ENCODE assay signal across 10 cellular contexts in genomic region chr4:88610771-88611170, GRCh38. TPM values are rescaled to one million over a fixed set of nuclear protein-coding genes. Genes with fewer than 3 reads are reported as not detected.
DNase-seq lines count a peak whose midpoint lies in the region; ATAC-seq, FAIRE-seq and TF ChIP-seq lines count a peak whose summit lies in the region.
"Had no signal": no experiment of that assay in that cellular context is flagged by ENCODE, and none has a peak within 500 bp of the region (broad histone marks: within the 10 kb centered on the region; RNA-seq: fewer than 3 reads in every experiment).

No MANE protein-coding gene starts in this region.

- intact Hi-C loops in activated CD8-positive, alpha-beta T cell treated with anti-CD3 and anti-CD28 coated beads for 36 hours (cut with micrococcal nuclease): no loop called here

- no peak for TF ChIP-seq CTCF in activated CD8-positive, alpha-beta T cell treated with anti-CD3 and anti-CD28 coated beads for 36 hours (IDR thresholded peaks at IDR 0.05)
- TF ChIP-seq CTCF in tibial nerve (IDR thresholded peaks at IDR 0.05) (no peak), D721Med (IDR thresholded peaks at IDR 0.05; ENCODE audit: insufficient read depth, missing control alignments) (no peak)

- H3K9me3 ChIP-seq in esophagus (ENCODE audit: control insufficient read depth in 2 of 2, insufficient read depth in 1 of 2, low read depth in 1 of 2, low read length in 1 of 2) (no peaks in the 10 kb centered on the region), muscle layer of colon (ENCODE audit: low read length) (no peaks in the 10 kb centered on the region), tibial nerve (no peaks in the 10 kb centered on the region)

- H3K4me1 ChIP-seq in esophagus (ENCODE audit: control insufficient read depth in 2 of 2, insufficient read depth in 2 of 2, low read length in 1 of 2) (peaks cover 0 to 10% of the 10 kb centered on the region in 2 donors), muscle layer of colon (ENCODE audit: insufficient read depth, low read length) (peaks cover 35% of the 10 kb centered on the region), tibial nerve (peaks cover 2 to 67% (median 38%) of the 10 kb centered on the region in 4 donors)

- H3K4me3 ChIP-seq in esophagus (ENCODE audit: low read depth in 1 of 2, low read length in 2 of 2): no peak overlapping the region
- no peak overlapping the region for H3K4me3 ChIP-seq in muscle layer of colon (ENCODE audit: low read depth in 1 of 2, low read length in 2 of 2)
- H3K4me3 ChIP-seq in tibial nerve: no peak overlapping the region
- H3K4me3 ChIP-seq: BLaER1 had no signal

- no peak overlapping the region for H3K4me3 Mint-ChIP-seq in activated CD8-positive, alpha-beta T cell treated with anti-CD3 and anti-CD28 coated beads for 36 hours
- H3K4me3 Mint-ChIP-seq in activated CD8-positive, alpha-beta T cell treated with anti-CD3 and anti-CD28 coated beads, Interleukin-2, amount 10 ng/mL, durations not matched to agents 7 days and 5 days: no peak overlapping the region

- TF ChIP-seq POLR2A in tibial nerve (IDR thresholded peaks at IDR 0.05): no peak

- no peaks in the 10 kb centered on the region for H3K27me3 ChIP-seq in esophagus (ENCODE audit: control insufficient read depth in 1 of 2, insufficient read depth in 2 of 2, low read length in 2 of 2)
- no peaks in the 10 kb centered on the region for H3K27me3 ChIP-seq in muscle layer of colon (ENCODE audit: control insufficient read depth in 1 of 2, insufficient read depth in 2 of 2, low read length in 2 of 2)
- H3K27me3 ChIP-seq in tibial nerve: no peaks in the 10 kb centered on the region
- H3K27me3 ChIP-seq: BLaER1 had no signal

- H3K27ac Mint-ChIP-seq in activated CD8-positive, alpha-beta T cell treated with anti-CD3 and anti-CD28 coated beads for 36 hours: peak overlapping the region; percentile 92
- no peak overlapping the region for H3K27ac Mint-ChIP-seq in activated CD8-positive, alpha-beta T cell treated with anti-CD3 and anti-CD28 coated beads, Interleukin-2, amount 10 ng/mL, durations not matched to agents 7 days and 5 days

- H3K27me3 Mint-ChIP-seq in activated CD8-positive, alpha-beta T cell treated with anti-CD3 and anti-CD28 coated beads for 36 hours: no peaks in the 10 kb centered on the region
- H3K27me3 Mint-ChIP-seq in activated CD8-positive, alpha-beta T cell treated with anti-CD3 and anti-CD28 coated beads, Interleukin-2, amount 10 ng/mL, durations not matched to agents 7 days and 5 days (ENCODE audit: low read depth): no peaks in the 10 kb centered on the region

- peaks cover 73% of the 10 kb centered on the region for H3K4me1 Mint-ChIP-seq in activated CD8-positive, alpha-beta T cell treated with anti-CD3 and anti-CD28 coated beads for 36 hours (ENCODE audit: low read depth)
- H3K4me1 Mint-ChIP-seq in activated CD8-positive, alpha-beta T cell treated with anti-CD3 and anti-CD28 coated beads, Interleukin-2, amount 10 ng/mL, durations not matched to agents 7 days and 5 days (ENCODE audit: low read depth): peaks cover 68% of the 10 kb centered on the region

- ATAC-seq in activated CD8-positive, alpha-beta T cell treated with anti-CD3 and anti-CD28 coated beads for 36 hours: no peak
- no peak for ATAC-seq in activated CD8-positive, alpha-beta T cell treated with anti-CD3 and anti-CD28 coated beads, Interleukin-2, amount 10 ng/mL, durations not matched to agents 7 days and 5 days
- ATAC-seq in GM19452 (IDR thresholded peaks at IDR 0.05; ENCODE audit: unreplicated experiment): no peak

- peaks cover 15% of the 10 kb centered on the region for H3K9me3 Mint-ChIP-seq in activated CD8-positive, alpha-beta T cell treated with anti-CD3 and anti-CD28 coated beads for 36 hours
- peaks cover 6% of the 10 kb centered on the region for H3K9me3 Mint-ChIP-seq in activated CD8-positive, alpha-beta T cell treated with anti-CD3 and anti-CD28 coated beads, Interleukin-2, amount 10 ng/mL, durations not matched to agents 7 days and 5 days (ENCODE audit: insufficient read depth)

- peaks cover 74% of the 10 kb centered on the region for H3K36me3 Mint-ChIP-seq in activated CD8-positive, alpha-beta T cell treated with anti-CD3 and anti-CD28 coated beads for 36 hours (ENCODE audit: low read depth)
- peaks cover 54% of the 10 kb centered on the region for H3K36me3 Mint-ChIP-seq in activated CD8-positive, alpha-beta T cell treated with anti-CD3 and anti-CD28 coated beads, Interleukin-2, amount 10 ng/mL, durations not matched to agents 7 days and 5 days (ENCODE audit: low read depth)

- H3K27ac ChIP-seq in esophagus (ENCODE audit: low read depth in 2 of 2, low read length in 1 of 2) (peak overlapping the region; percentile 84 to 93), muscle layer of colon (ENCODE audit: low read depth, low read length) (peak overlapping the region; percentile 24), tibial nerve (peak overlapping the region; percentile 28 to 84 (median 65))
- H3K27ac ChIP-seq: BLaER1 had no signal

- no peak overlapping the region for H3K9ac ChIP-seq in muscle layer of colon (ENCODE audit: low read length)
- H3K9ac ChIP-seq: BLaER1 had no signal

- peak in 1 of 2 donors; percentile 12 for TF ChIP-seq EP300 in tibial nerve (IDR thresholded peaks at IDR 0.05)

- no peak for DNase-seq in activated CD8-positive, alpha-beta T cell treated with anti-CD3 and anti-CD28 coated beads for 36 hours
- DNase-seq in activated CD8-positive, alpha-beta T cell treated with anti-CD3 and anti-CD28 coated beads, Interleukin-2, amount 10 ng/mL, durations not matched to agents 7 days and 5 days: no peak
- DNase-seq in tibial nerve (ENCODE audit: low spot score in 2 of 2): no peak
- no peak for DNase-seq in D721Med (ENCODE audit: insufficient read length, low spot score)
- no peak for DNase-seq in DMS79 treated with DMSO at 0.1 percent for 48 hours (lab: John Stamatoyannopoulos, UW)
- DNase-seq: NK-92 treated with Interleukin-12 subunit alpha and Interleukin-12 subunit beta, amount 100 ng/mL, for 24 hours had no signal

- CTCF ChIA-PET in activated CD8-positive, alpha-beta T cell treated with anti-CD3 and anti-CD28 coated beads for 36 hours (lab: Charles Lee): interaction anchor here (1.0 to 5.0 kb wide), 3 partner anchors 11 to 79 kb away, joined by 4 to 24 read pairs (median 4); partner anchors contain the start of gene HERC3
- CTCF ChIA-PET in activated CD8-positive, alpha-beta T cell treated with anti-CD3 and anti-CD28 coated beads, Interleukin-2, amount 10 ng/mL, durations not matched to agents 7 days and 5 days (lab: Charles Lee): interaction anchor here (0.8 to 3.6 kb wide), 3 partner anchors 11 to 46 kb away, joined by 3 to 25 read pairs (median 3); partner anchors contain the start of gene HERC3

- 31 to 59% methylated on average over 5 of the region's 5 CpGs for WGBS in esophagus, 2 donors
- 26 to 31% methylated on average over 5 of the region's 5 CpGs for WGBS in tibial nerve, 2 donors

- FAIRE-seq in D721Med (lab: Jason Lieb, UNC): no peak

- peaks cover 0 to 6% of the 10 kb centered on the region in 2 donors for H3K36me3 ChIP-seq in esophagus (ENCODE audit: control insufficient read depth in 2 of 2, insufficient read depth in 2 of 2, low read length in 1 of 2)
- peaks cover 13% of the 10 kb centered on the region for H3K36me3 ChIP-seq in muscle layer of colon (ENCODE audit: insufficient read depth, low read length)
- H3K36me3 ChIP-seq in tibial nerve: peaks cover 0 to 35% (median 3%) of the 10 kb centered on the region in 3 donors

- POLR2A ChIA-PET in activated CD8-positive, alpha-beta T cell treated with anti-CD3 and anti-CD28 coated beads for 36 hours (lab: Charles Lee): interaction anchor here (1.0 to 4.5 kb wide), 4 partner anchors 11 to 37 kb away, joined by 3 to 23 read pairs (median 7); partner anchors contain the start of gene HERC3
- POLR2A ChIA-PET in activated CD8-positive, alpha-beta T cell treated with anti-CD3 and anti-CD28 coated beads, Interleukin-2, amount 10 ng/mL, durations not matched to agents 7 days and 5 days (lab: Charles Lee): interaction anchor here (0.6 to 1.4 kb wide), 3 partner anchors 11 to 60 kb away, joined by 3 to 5 read pairs (median 3); no protein-coding TSS in a partner anchor

RNA-seq across cellular contexts. Expression of gene HERC3, which starts 18.5 kb away (rescaled TPM):
- total RNA-seq in activated CD8-positive, alpha-beta T cell treated with anti-CD3 and anti-CD28 coated beads for 36 hours: 10 to 100 TPM; 59.7 to 66.4 TPM
- 10 to 100 TPM; 22.7 to 26.1 TPM for total RNA-seq in activated CD8-positive, alpha-beta T cell treated with anti-CD3 and anti-CD28 coated beads, Interleukin-2, amount 10 ng/mL, durations not matched to agents 7 days and 5 days
- polyA plus RNA-seq in esophagus: 1 to 10 TPM; 7.5 to 9.9 TPM
- total RNA-seq in tibial nerve: 10 to 100 TPM; 30.0 to 61.0 (median 42.0) TPM

Comparison
In these comparisons a context has a peak if more than half of its experiments do, and no peak if none do; other contexts are left out.
1. H3K27ac ChIP-seq: peak in every context shown above with its lines; median percentile 88 in esophagus; 65 in tibial nerve; 24 in muscle layer of colon.